12 cellular contexts compared by ENCODE assay signal in the genomic region with DNA sequence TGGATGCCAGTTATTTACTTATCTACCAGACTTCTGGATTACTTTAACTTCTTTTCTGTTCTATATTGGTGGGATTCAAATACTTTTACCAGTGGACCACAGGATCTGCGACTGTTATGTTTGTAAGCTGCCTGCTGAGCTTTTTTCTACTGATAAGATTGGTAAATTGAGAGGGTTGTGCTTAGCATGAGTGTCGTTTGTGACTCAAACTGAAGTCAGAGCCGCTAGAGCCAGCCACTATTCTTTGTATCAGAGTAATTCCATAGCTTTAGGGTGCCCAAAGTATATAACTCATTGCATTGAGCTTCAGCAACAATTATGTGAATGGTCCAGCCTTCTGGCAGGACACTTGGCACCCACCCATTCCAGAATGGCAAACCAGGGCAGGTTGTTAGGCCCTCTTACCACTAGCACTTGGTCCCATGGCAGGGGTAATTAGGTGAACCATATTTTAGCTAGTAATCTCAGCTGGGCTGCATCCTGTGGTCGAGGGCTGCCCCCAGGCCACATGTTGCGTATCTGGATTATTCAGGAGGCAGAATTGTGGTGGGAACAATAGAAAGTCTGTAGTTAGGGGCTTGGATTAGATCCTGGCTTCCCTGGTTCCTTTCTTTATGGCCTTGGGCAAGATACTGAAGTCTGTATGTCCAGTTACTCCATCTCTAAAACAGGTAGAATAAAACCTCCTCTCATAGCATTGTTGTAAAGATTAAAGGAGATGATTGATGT. TPM values are rescaled to one million over a fixed set of nuclear protein-coding genes. Genes with fewer than 3 reads are reported as not detected.
DNase-seq lines count a peak whose midpoint lies in the region; ATAC-seq and TF ChIP-seq lines count a peak whose summit lies in the region.
"Had no signal": no experiment of that assay in that cellular context is flagged by ENCODE, and none has a peak within 500 bp of the region (broad histone marks: within the 10 kb centered on the region; RNA-seq: fewer than 3 reads in every experiment).

No MANE protein-coding gene starts in this region.

- H3K4me3 ChIP-seq in fibroblast of the aortic adventitia (ENCODE audit: low read depth, low read length): no peak overlapping the region
- H3K4me3 ChIP-seq: body of pancreas had no signal

- intact Hi-C loops in Right ventricle myocardium superior (cut with DNase I): loop anchor here (10.0 kb wide), 1 partner anchor 146 kb away; no protein-coding TSS in a partner anchor
- intact Hi-C loops in cardiac septum (cut with DNase I): no loop called here

- H3K4me1 Mint-ChIP-seq in T-cell: peaks cover 78 to 87% (median 87%) of the 10 kb centered on the region in 3 donors
- H3K4me1 Mint-ChIP-seq in stimulated activated memory B cell treated with anti-CD40 and anti-IgM and Interleukin-4, amounts not matched to agents 10 μg/mL and 1 μg/mL and 100 μg/mL, for 72 hours: peaks cover 86% of the 10 kb centered on the region

- no peaks in the 10 kb centered on the region for H3K27me3 Mint-ChIP-seq in T-cell
- no peaks in the 10 kb centered on the region for H3K27me3 Mint-ChIP-seq in stimulated activated memory B cell treated with anti-CD40 and anti-IgM and Interleukin-4, amounts not matched to agents 10 μg/mL and 1 μg/mL and 100 μg/mL, for 72 hours
- H3K27me3 Mint-ChIP-seq: stimulated activated naive CD8-positive, alpha-beta T cell treated with anti-CD3 and anti-CD28 coated beads, Interleukin-15, amount 100 ng/mL, for 72 hours had no signal

- H3K9me3 Mint-ChIP-seq in T-cell: no peaks in the 10 kb centered on the region
- H3K9me3 Mint-ChIP-seq in stimulated activated memory B cell treated with anti-CD40 and anti-IgM and Interleukin-4, amounts not matched to agents 10 μg/mL and 1 μg/mL and 100 μg/mL, for 72 hours: no peaks in the 10 kb centered on the region
- H3K9me3 Mint-ChIP-seq: stimulated activated naive CD8-positive, alpha-beta T cell treated with anti-CD3 and anti-CD28 coated beads, Interleukin-15, amount 100 ng/mL, for 72 hours had no signal

- DNase-seq in Right ventricle myocardium superior: no peak
- no peak for DNase-seq in cardiac septum (ENCODE audit: low spot score)
- DNase-seq in T-cell: no peak
- DNase-seq in fibroblast of the aortic adventitia (ENCODE audit: low read depth): peak; percentile 42
- DNase-seq in medulla oblongata (ENCODE audit: extremely low spot score): no peak
- DNase-seq: body of pancreas; EL; stimulated activated CD4-positive, alpha-beta T cell treated with anti-CD3 and anti-CD28 coated beads, Interleukin-4, amount 100 ng/mL, for 1 hour; stimulated activated naive CD8-positive, alpha-beta T cell treated with anti-CD3 and anti-CD28 coated beads, Interleukin-15, amount 100 ng/mL, for 72 hours had no signal

- POLR2A ChIA-PET in T-cell (lab: Charles Lee): interaction anchor here in 1 of 2 donors (0.7 kb wide), 1 partner anchor 16 kb away, joined by 3 read pairs; no protein-coding TSS in a partner anchor

- H3K36me3 Mint-ChIP-seq in T-cell: no peaks in the 10 kb centered on the region
- H3K36me3 Mint-ChIP-seq in stimulated activated memory B cell treated with anti-CD40 and anti-IgM and Interleukin-4, amounts not matched to agents 10 μg/mL and 1 μg/mL and 100 μg/mL, for 72 hours: no peaks in the 10 kb centered on the region

- no peak for TF ChIP-seq CTCF in fibroblast of the aortic adventitia (IDR thresholded peaks at IDR 0.05; ENCODE audit: insufficient read depth, low read length)

- CTCF ChIA-PET in T-cell (lab: Charles Lee): no interaction called here

- ATAC-seq in Right ventricle myocardium superior (ENCODE audit: poor library complexity) (peak; percentile 25), T-cell (replicated peaks in 1 of 4) (no peak), HG02870 (IDR thresholded peaks at IDR 0.05; ENCODE audit: unreplicated experiment) (no peak), GM19023 (IDR thresholded peaks at IDR 0.05; ENCODE audit: unreplicated experiment) (no peak)
- ATAC-seq in stimulated activated memory B cell treated with anti-CD40 and anti-IgM and Interleukin-4, amounts not matched to agents 10 μg/mL and 1 μg/mL and 100 μg/mL, for 72 hours: no peak
- ATAC-seq: body of pancreas; stimulated activated naive CD8-positive, alpha-beta T cell treated with anti-CD3 and anti-CD28 coated beads, Interleukin-15, amount 100 ng/mL, for 72 hours had no signal

- peak overlapping the region; percentile 38 to 98 (median 96) for H3K4me3 Mint-ChIP-seq in T-cell
- no peak overlapping the region for H3K4me3 Mint-ChIP-seq in stimulated activated memory B cell treated with anti-CD40 and anti-IgM and Interleukin-4, amounts not matched to agents 10 μg/mL and 1 μg/mL and 100 μg/mL, for 72 hours

- peak overlapping the region; percentile 98 for H3K27ac Mint-ChIP-seq in T-cell
- H3K27ac Mint-ChIP-seq in stimulated activated memory B cell treated with anti-CD40 and anti-IgM and Interleukin-4, amounts not matched to agents 10 μg/mL and 1 μg/mL and 100 μg/mL, for 72 hours: peak overlapping the region; percentile 64
- H3K27ac Mint-ChIP-seq: stimulated activated naive CD8-positive, alpha-beta T cell treated with anti-CD3 and anti-CD28 coated beads, Interleukin-15, amount 100 ng/mL, for 72 hours had no signal

RNA-seq across cellular contexts. Expression of a gene that starts 6.0 kb away (rescaled TPM):
- total RNA-seq in Right ventricle myocardium superior (64.5 TPM), cardiac septum (27.0 TPM), T-cell (10 to 100 TPM; 53.4 to 68.1 (median 60.9) TPM), fibroblast of the aortic adventitia (ENCODE audit: low replicate concordance) (11.6 and 22.7 TPM in 2 replicates)
